Comparison of ENCODE assay signal across 8 cellular contexts in the genomic region with DNA sequence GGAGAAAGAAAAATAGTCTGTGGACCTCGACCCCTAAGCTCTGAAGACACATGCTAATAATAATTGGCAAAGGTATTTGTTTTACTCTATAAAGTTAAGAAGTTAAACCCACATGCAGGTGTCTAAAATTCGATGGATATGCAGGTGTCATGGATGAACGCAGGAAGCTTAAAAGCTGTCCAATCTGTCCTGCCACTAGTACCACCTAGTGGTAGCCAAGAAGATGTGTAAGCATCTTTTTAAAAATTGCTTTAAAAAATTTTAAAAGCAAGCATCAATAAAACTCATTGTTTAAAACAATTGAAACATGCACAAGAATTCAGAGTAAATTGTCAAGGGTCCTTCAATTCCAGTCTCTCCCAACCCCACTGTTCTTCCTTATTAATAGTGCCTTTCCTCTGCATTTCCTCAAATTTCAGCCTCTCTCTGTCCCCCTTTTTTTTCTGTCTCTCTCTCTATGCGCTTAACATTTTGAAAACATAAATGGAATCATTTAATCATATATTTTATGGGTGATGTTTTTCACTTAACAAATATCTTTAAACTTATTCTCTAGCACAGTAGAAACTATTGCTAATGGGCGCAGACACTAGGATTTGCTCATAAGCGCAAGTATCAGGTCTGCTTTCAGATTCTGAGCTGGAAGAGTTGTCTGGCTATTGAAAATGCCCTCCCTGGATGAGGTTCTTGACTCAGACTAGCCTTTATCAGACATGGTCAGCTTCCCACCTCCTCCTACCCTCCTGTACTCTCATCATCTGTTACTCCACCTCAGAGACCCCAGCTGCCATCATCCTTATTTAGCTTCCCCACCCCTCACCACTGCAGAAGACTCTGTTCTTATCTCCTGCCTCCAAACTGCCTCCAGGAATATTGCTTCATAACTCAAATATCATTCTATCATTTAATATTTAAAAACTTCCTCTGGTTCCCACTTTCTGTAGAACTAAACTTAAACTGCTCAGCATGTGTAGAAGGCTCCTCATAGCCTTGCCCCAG. TPM values are rescaled to one million over a fixed set of nuclear protein-coding genes. Genes with fewer than 3 reads are reported as not detected.
DNase-seq lines count a peak whose midpoint lies in the region; ATAC-seq, FAIRE-seq and TF ChIP-seq lines count a peak whose summit lies in the region.

No MANE protein-coding gene starts in this region.

- POLR2A ChIA-PET in GM10248 (lab: Yijun Ruan, JAX) = no interaction called here

- no peak overlapping the region for H3K4me3 ChIP-seq in adipocyte (ENCODE audit: low read length)

- no peaks in the 10 kb centered on the region for H3K9me3 ChIP-seq in adipocyte (ENCODE audit: control insufficient read depth, low read length)

- intact Hi-C loops in CD14-positive monocyte (cut with micrococcal nuclease) = loop anchor here (10.0 kb wide), 4 partner anchors 48 to 162 kb away; no protein-coding TSS in a partner anchor

- no peak overlapping the region for H3K9ac ChIP-seq in adipocyte (ENCODE audit: low read length)

- H3K27me3 Mint-ChIP-seq in CD14-positive monocyte (ENCODE audit: low read depth in 3 of 3) = peaks cover 0 to 5% (median 0%) of the 10 kb centered on the region in 3 donors

- peak; percentile 88 for TF ChIP-seq CTCF in CD14-positive monocyte (IDR thresholded peaks at IDR 0.05)
- peak; percentile 66 for TF ChIP-seq CTCF in GM10248 (IDR thresholded peaks at IDR 0.05; ENCODE audit: control extremely low read depth, extremely low read depth, low read depth, missing control alignments)

- no peak overlapping the region for H3K27ac Mint-ChIP-seq in CD14-positive monocyte

- FAIRE-seq in islet of Langerhans (lab: Jason Lieb, UNC) = peak; percentile 98
- no peak for FAIRE-seq in urothelium cell line (lab: Jason Lieb, UNC)

- CTCF ChIA-PET in GM10248 (lab: Yijun Ruan, JAX) = interaction anchor here (0.6 to 4.9 kb wide), 30 partner anchors 8 to 254 kb away, joined by 3 to 50 read pairs (median 4); partner anchors contain the start of gene C1D

- H3K36me3 ChIP-seq in adipocyte (ENCODE audit: control insufficient read depth, insufficient read depth, low read length, severe bottlenecking) = no peaks in the 10 kb centered on the region

- no peaks in the 10 kb centered on the region for H3K9me3 Mint-ChIP-seq in CD14-positive monocyte

- H3K36me3 Mint-ChIP-seq in CD14-positive monocyte = no peaks in the 10 kb centered on the region

- H3K27me3 ChIP-seq in adipocyte (replicated peaks; ENCODE audit: control insufficient read depth, insufficient read depth, low read length) = no peaks in the 10 kb centered on the region

- peaks cover 11% of the 10 kb centered on the region for H3K4me1 Mint-ChIP-seq in CD14-positive monocyte

- DNase-seq in CD14-positive monocyte (ENCODE audit: low spot score) (no peak), GM10248 (ENCODE audit: extremely low spot score) (peak; percentile 67), NCI-H1694 (lab: John Stamatoyannopoulos, UW) (peak; percentile 14), adipocyte (ENCODE audit: low read depth) (peak; percentile 65), urothelium cell line (ENCODE audit: low spot score) (peak; percentile 66)

- no peak for ATAC-seq in GM21367 (IDR thresholded peaks at IDR 0.05; ENCODE audit: unreplicated experiment)
- ATAC-seq in activated CD4-positive, CD25-positive, alpha-beta regulatory T cell treated with anti-CD3 and anti-CD28 coated beads, Interleukin-2, amount 50 U/mL, for 24 hours = no peak

- H3K4me3 Mint-ChIP-seq in CD14-positive monocyte = no peak overlapping the region

- H3K4me1 ChIP-seq in adipocyte (ENCODE audit: control insufficient read depth, insufficient read depth, low read length) = peaks cover 33% of the 10 kb centered on the region

RNA-seq across cellular contexts. Expression of gene PPP3R1, which starts 30.8 kb away (rescaled TPM):
- polyA plus RNA-seq in CD14-positive monocyte = 10 to 100 TPM in 1 of 2 donors, 1 to 10 TPM in 1; 8.7 to 10.7 TPM

RNA-seq across cellular contexts. Expression of gene CNRIP1, which starts 36.6 kb away (rescaled TPM):
- under 1 TPM; 0.17 to 0.53 TPM for polyA plus RNA-seq in CD14-positive monocyte
